In the genomic region with DNA sequence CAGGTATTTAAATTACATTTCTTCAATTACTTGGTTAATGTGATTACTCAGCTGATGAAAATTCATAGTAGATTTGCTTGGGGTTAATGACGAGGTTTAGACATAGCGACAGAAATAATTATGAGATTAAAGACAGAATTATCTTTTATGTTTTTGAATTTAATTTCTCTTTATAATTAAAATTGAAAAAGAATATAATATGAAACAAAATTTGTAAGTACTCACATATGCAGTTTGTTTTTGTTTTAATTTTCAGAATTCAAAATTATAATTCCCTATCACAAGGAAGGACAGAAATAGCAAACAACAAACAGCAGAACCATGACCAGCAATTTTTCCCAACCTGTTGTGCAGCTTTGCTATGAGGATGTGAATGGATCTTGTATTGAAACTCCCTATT, we compare ENCODE assay signal across 34 cellular contexts. TPM values are rescaled to one million over a fixed set of nuclear protein-coding genes. Genes with fewer than 3 reads are reported as not detected.
"Had no signal": no experiment of that assay in that cellular context is flagged by ENCODE, and none has a peak within 500 bp of the region (broad histone marks: within the 10 kb centered on the region; RNA-seq: fewer than 3 reads in every experiment).

A gene with protein sequence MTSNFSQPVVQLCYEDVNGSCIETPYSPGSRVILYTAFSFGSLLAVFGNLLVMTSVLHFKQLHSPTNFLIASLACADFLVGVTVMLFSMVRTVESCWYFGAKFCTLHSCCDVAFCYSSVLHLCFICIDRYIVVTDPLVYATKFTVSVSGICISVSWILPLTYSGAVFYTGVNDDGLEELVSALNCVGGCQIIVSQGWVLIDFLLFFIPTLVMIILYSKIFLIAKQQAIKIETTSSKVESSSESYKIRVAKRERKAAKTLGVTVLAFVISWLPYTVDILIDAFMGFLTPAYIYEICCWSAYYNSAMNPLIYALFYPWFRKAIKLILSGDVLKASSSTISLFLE (plus strand): TSS at position 301 of the 400 bp plus-strand sequence. CDS start 21 bp downstream, at position 322.

- H3K9me3 ChIP-seq: stomach, suprapubic skin, testis, thoracic aorta, thyroid gland, tibial artery, tibial nerve, transverse colon, upper lobe of left lung, upper lobe of right lung, uterus, vagina had no signal

- DNase-seq: stimulated activated CD4-positive, alpha-beta T cell treated with anti-CD3 and anti-CD28 coated beads, Interleukin-2, amount 100 ng/mL, for 48 hours; stimulated activated CD4-positive, alpha-beta T cell treated with anti-CD3 and anti-CD28 coated beads, Interleukin-4, amount 100 ng/mL, for 1 hour; stimulated activated CD4-positive, alpha-beta T cell treated with anti-CD3 and anti-CD28 coated beads, Interleukin-4, amount 100 ng/mL, for 24 hours; stimulated activated CD4-positive, alpha-beta T cell treated with anti-CD3 and anti-CD28 coated beads, Interleukin-4, amount 100 ng/mL, for 4 hours; stimulated activated CD8-positive, alpha-beta memory T cell treated with anti-CD3 and anti-CD28 coated beads, Interleukin-4, amount 100 ng/mL, for 48 hours; stimulated activated naive B cell treated with anti-CD40 and anti-IgM and Interleukin-4, amounts not matched to agents 10 μg/mL and 1 μg/mL and 100 μg/mL, for 72 hours; stimulated activated naive CD4-positive, alpha-beta T cell; stimulated activated naive CD4-positive, alpha-beta T cell treated with Interleukin-2 at 50 U/mL for 16 hours; stimulated activated naive CD8-positive, alpha-beta T cell treated with anti-CD3 and anti-CD28 coated beads, Interleukin-15, amount 100 ng/mL, for 72 hours; stimulated activated naive CD8-positive, alpha-beta T cell treated with anti-CD3 and anti-CD28 coated beads, Interleukin-15, Interleukin-2, amounts not matched to agents 100 U/mL and 50 U/mL, for 24 hours; stomach; substantia nigra; testis; thyroid gland; tibial artery; transverse colon; trophoblast cell; upper lobe of left lung; upper lobe of right lung; uterus had no signal

- ATAC-seq: stimulated activated effector memory CD8-positive, alpha-beta T cell treated with anti-CD3 and anti-CD28 coated beads, Interleukin-12 subunit alpha, Interleukin-12 subunit beta, amount 100 ng/mL, for 72 hours; stimulated activated memory B cell treated with anti-CD40 and anti-IgM and Interleukin-4, amounts not matched to agents 10 μg/mL and 1 μg/mL and 100 μg/mL, for 72 hours; stimulated activated naive B cell treated with anti-CD40 and anti-IgM and Interleukin-4, amounts not matched to agents 10 μg/mL and 1 μg/mL and 100 μg/mL, for 72 hours; stimulated activated naive CD8-positive, alpha-beta T cell treated with anti-CD3 and anti-CD28 coated beads, Interleukin-15, amount 100 ng/mL, for 72 hours; stimulated activated naive CD8-positive, alpha-beta T cell treated with anti-CD3 and anti-CD28 coated beads, Interleukin-15, Interleukin-2, amounts not matched to agents 100 U/mL and 50 U/mL, for 24 hours; upper lobe of right lung had no signal

- H3K9me3 Mint-ChIP-seq: stimulated activated effector memory CD8-positive, alpha-beta T cell treated with anti-CD3 and anti-CD28 coated beads, Interleukin-12 subunit alpha, Interleukin-12 subunit beta, amount 100 ng/mL, for 72 hours; stimulated activated memory B cell treated with anti-CD40 and anti-IgM and Interleukin-4, amounts not matched to agents 10 μg/mL and 1 μg/mL and 100 μg/mL, for 72 hours; stimulated activated naive B cell treated with anti-CD40 and anti-IgM and Interleukin-4, amounts not matched to agents 10 μg/mL and 1 μg/mL and 100 μg/mL, for 72 hours; stimulated activated naive CD8-positive, alpha-beta T cell treated with anti-CD3 and anti-CD28 coated beads, Interleukin-15, amount 100 ng/mL, for 72 hours; stimulated activated naive CD8-positive, alpha-beta T cell treated with anti-CD3 and anti-CD28 coated beads, Interleukin-15, Interleukin-2, amounts not matched to agents 100 ng/mL and 50 ng/mL, for 24 hours; type B pancreatic cell had no signal

- H3K27me3 ChIP-seq: stomach, testis, thyroid gland, tibial artery, tibial nerve, transverse colon, upper lobe of left lung, uterus, vagina had no signal

- H3K4me3 Mint-ChIP-seq: stimulated activated effector memory CD8-positive, alpha-beta T cell treated with anti-CD3 and anti-CD28 coated beads, Interleukin-12 subunit alpha, Interleukin-12 subunit beta, amount 100 ng/mL, for 72 hours; stimulated activated memory B cell treated with anti-CD40 and anti-IgM and Interleukin-4, amounts not matched to agents 10 μg/mL and 1 μg/mL and 100 μg/mL, for 72 hours; stimulated activated naive B cell treated with anti-CD40 and anti-IgM and Interleukin-4, amounts not matched to agents 10 μg/mL and 1 μg/mL and 100 μg/mL, for 72 hours; stimulated activated naive CD8-positive, alpha-beta T cell treated with anti-CD3 and anti-CD28 coated beads, Interleukin-15, amount 100 ng/mL, for 72 hours; stimulated activated naive CD8-positive, alpha-beta T cell treated with anti-CD3 and anti-CD28 coated beads, Interleukin-15, Interleukin-2, amounts not matched to agents 100 ng/mL and 50 ng/mL, for 24 hours; type B pancreatic cell had no signal

- H3K4me1 Mint-ChIP-seq: stimulated activated effector memory CD8-positive, alpha-beta T cell treated with anti-CD3 and anti-CD28 coated beads, Interleukin-12 subunit alpha, Interleukin-12 subunit beta, amount 100 ng/mL, for 72 hours; stimulated activated naive CD8-positive, alpha-beta T cell treated with anti-CD3 and anti-CD28 coated beads, Interleukin-15, amount 100 ng/mL, for 72 hours had no signal

- FAIRE-seq: urothelium cell line had no signal

- H3K27ac ChIP-seq: stomach, suprapubic skin, testis, thoracic aorta, thyroid gland, tibial artery, tibial nerve, transverse colon, upper lobe of left lung, upper lobe of right lung, uterus, vagina had no signal

- H3K36me3 Mint-ChIP-seq: stimulated activated effector memory CD8-positive, alpha-beta T cell treated with anti-CD3 and anti-CD28 coated beads, Interleukin-12 subunit alpha, Interleukin-12 subunit beta, amount 100 ng/mL, for 72 hours; stimulated activated memory B cell treated with anti-CD40 and anti-IgM and Interleukin-4, amounts not matched to agents 10 μg/mL and 1 μg/mL and 100 μg/mL, for 72 hours; stimulated activated naive B cell treated with anti-CD40 and anti-IgM and Interleukin-4, amounts not matched to agents 10 μg/mL and 1 μg/mL and 100 μg/mL, for 72 hours; type B pancreatic cell had no signal

- H3K27ac Mint-ChIP-seq: stimulated activated effector memory CD8-positive, alpha-beta T cell treated with anti-CD3 and anti-CD28 coated beads, Interleukin-12 subunit alpha, Interleukin-12 subunit beta, amount 100 ng/mL, for 72 hours; stimulated activated memory B cell treated with anti-CD40 and anti-IgM and Interleukin-4, amounts not matched to agents 10 μg/mL and 1 μg/mL and 100 μg/mL, for 72 hours; stimulated activated naive B cell treated with anti-CD40 and anti-IgM and Interleukin-4, amounts not matched to agents 10 μg/mL and 1 μg/mL and 100 μg/mL, for 72 hours; stimulated activated naive CD8-positive, alpha-beta T cell treated with anti-CD3 and anti-CD28 coated beads, Interleukin-15, amount 100 ng/mL, for 72 hours; stimulated activated naive CD8-positive, alpha-beta T cell treated with anti-CD3 and anti-CD28 coated beads, Interleukin-15, Interleukin-2, amounts not matched to agents 100 ng/mL and 50 ng/mL, for 24 hours; type B pancreatic cell had no signal

- H3K4me1 ChIP-seq: stomach, suprapubic skin, testis, thyroid gland, tibial artery, tibial nerve, transverse colon, upper lobe of left lung, upper lobe of right lung, uterus, vagina had no signal

- H3K4me3 ChIP-seq: stomach, suprapubic skin, testis, thoracic aorta, thyroid gland, tibial artery, tibial nerve, transverse colon, upper lobe of left lung, upper lobe of right lung, uterus, vagina had no signal

- H3K36me3 ChIP-seq: stomach, suprapubic skin, thoracic aorta, thyroid gland, tibial artery, tibial nerve, transverse colon, upper lobe of left lung, upper lobe of right lung, uterus, vagina had no signal

RNA-seq across cellular contexts. Expression of the gene that starts here (rescaled TPM):
- total RNA-seq: stomach, subcutaneous adipose tissue, suprapubic skin, temporal lobe, testis, thoracic aorta, thyroid gland, tibial nerve, transverse colon, upper lobe of left lung, upper lobe of right lung, ureter, urinary bladder, vagina had no signal
- polyA plus RNA-seq: stomach, thymus, urinary bladder had no signal
